Comparison of ENCODE assay signal across 1 cellular context in genomic region chr11:68030318-68031135, GRCh38.
TF ChIP-seq lines count a peak whose summit lies in the region.

Gene NDUFS8 (plus strand): TSS chr11:68030681. CDS start chr11:68032152, 1,471 bp downstream.

TF ChIP-seq in HepG2, 621 proteins besides CTCF, POLR2A, EP300 and RAD21 (continued from another document and continues in another):
- no peak for TF ChIP-seq ZXDC (CRISPR knock-in tag; IDR thresholded peaks at IDR 0.05)
- TF ChIP-seq ZNF768 (CRISPR knock-in tag; IDR thresholded peaks at IDR 0.05): peak; percentile 71; the same call in 1 of the 2 replicates
- TF ChIP-seq ZFP36 (IDR thresholded peaks at IDR 0.05; ENCODE audit: borderline replicate concordance, low read depth, low read length, partially characterized antibody): no peak
- no peak for TF ChIP-seq ZBTB43 (CRISPR knock-in tag; conservative IDR thresholded peaks at IDR 0.05)
- no peak for TF ChIP-seq HOXA9 (CRISPR knock-in tag; IDR thresholded peaks at IDR 0.05; ENCODE audit: borderline replicate concordance)
- no peak for TF ChIP-seq ZFP37 (CRISPR knock-in tag; IDR thresholded peaks at IDR 0.05; ENCODE audit: borderline replicate concordance)
- no peak for TF ChIP-seq ZNF256 (CRISPR knock-in tag; conservative IDR thresholded peaks at IDR 0.05)
- TF ChIP-seq SETDB1 (CRISPR knock-in tag; IDR thresholded peaks at IDR 0.05; ENCODE audit: borderline replicate concordance): no peak
- no peak for TF ChIP-seq ZNF766 (CRISPR knock-in tag; IDR thresholded peaks at IDR 0.05; ENCODE audit: borderline replicate concordance)
- 0 out of 4 replicates have a peak, but pooled peaks of 1 of the 2 experiments have one; percentile 15 for TF ChIP-seq NR2F1 (CRISPR knock-in tag; IDR thresholded peaks at IDR 0.05)
- no peak for TF ChIP-seq ZNF790 (CRISPR knock-in tag; IDR thresholded peaks at IDR 0.05; ENCODE audit: borderline replicate concordance)
- no peak for TF ChIP-seq ZNF468 (CRISPR knock-in tag; IDR thresholded peaks at IDR 0.05)
- TF ChIP-seq ZNF331 (CRISPR knock-in tag; IDR thresholded peaks at IDR 0.05): no peak
- TF ChIP-seq ATF1 (CRISPR knock-in tag; IDR thresholded peaks at IDR 0.05): no peak
- no peak for TF ChIP-seq SIX1 (CRISPR knock-in tag; IDR thresholded peaks at IDR 0.05; ENCODE audit: borderline replicate concordance)
- no peak for TF ChIP-seq ZZZ3 (CRISPR knock-in tag; IDR thresholded peaks at IDR 0.05; ENCODE audit: borderline replicate concordance)
- TF ChIP-seq ZNF83 (CRISPR knock-in tag; IDR thresholded peaks at IDR 0.05; ENCODE audit: borderline replicate concordance): no peak; the same call in 1 of the 2 replicates
- no peak for TF ChIP-seq SNAPC5 (CRISPR knock-in tag; IDR thresholded peaks at IDR 0.05; ENCODE audit: borderline replicate concordance)
- peak; percentile 78 for TF ChIP-seq ZNF441 (CRISPR knock-in tag; IDR thresholded peaks at IDR 0.05; ENCODE audit: borderline replicate concordance)
- no peak for TF ChIP-seq ZNF225 (CRISPR knock-in tag; IDR thresholded peaks at IDR 0.05)
- TF ChIP-seq ZFP82 (CRISPR knock-in tag; IDR thresholded peaks at IDR 0.05; ENCODE audit: borderline replicate concordance): peak; percentile 67; the same call in 1 of the 2 replicates
- TF ChIP-seq RFX5 (IDR thresholded peaks at IDR 0.05; ENCODE audit: low read depth, low read length): 0 out of 2 replicates have a peak, but pooled peaks have one; percentile 3
- TF ChIP-seq KDM5B (CRISPR knock-in tag; IDR thresholded peaks at IDR 0.05; ENCODE audit: borderline replicate concordance): peak; percentile 86
- TF ChIP-seq MAX (IDR thresholded peaks at IDR 0.05): peak; percentile 75
- TF ChIP-seq CEBPG (CRISPR knock-in tag; IDR thresholded peaks at IDR 0.05): no peak
- TF ChIP-seq ZNF879 (CRISPR knock-in tag; IDR thresholded peaks at IDR 0.05): peak; percentile 42; the same call in 1 of the 2 replicates
- TF ChIP-seq RBFOX2 (IDR thresholded peaks at IDR 0.05; ENCODE audit: low read depth, low read length): peak; percentile 94
- 0 out of 2 replicates have a peak, but pooled peaks have one; percentile 25 for TF ChIP-seq ZIK1 (CRISPR knock-in tag; IDR thresholded peaks at IDR 0.05; ENCODE audit: borderline replicate concordance, low read depth)
- TF ChIP-seq AKAP8 (CRISPR knock-in tag; IDR thresholded peaks at IDR 0.05): peak; percentile 60; the same call in 1 of the 2 replicates
- no peak for TF ChIP-seq ZNF550 (CRISPR knock-in tag; IDR thresholded peaks at IDR 0.05; ENCODE audit: borderline replicate concordance)
- no peak for TF ChIP-seq KIAA2018 (CRISPR knock-in tag; IDR thresholded peaks at IDR 0.05; ENCODE audit: borderline replicate concordance)
- no peak for TF ChIP-seq MTF1 (CRISPR knock-in tag; IDR thresholded peaks at IDR 0.05)
- 0 out of 2 replicates have a peak, but pooled peaks have one; percentile 30 for TF ChIP-seq CENPT (CRISPR knock-in tag; IDR thresholded peaks at IDR 0.05; ENCODE audit: low read depth)
- no peak for TF ChIP-seq ZNF484 (CRISPR knock-in tag; IDR thresholded peaks at IDR 0.05; ENCODE audit: borderline replicate concordance, low read depth)
- TF ChIP-seq MTERF4 (CRISPR knock-in tag; IDR thresholded peaks at IDR 0.05): no peak
- no peak; the same call in 1 of the 2 replicates for TF ChIP-seq RARA (CRISPR knock-in tag; IDR thresholded peaks at IDR 0.05)
- no peak; the same call in 1 of the 2 replicates for TF ChIP-seq PAXIP1 (CRISPR knock-in tag; conservative IDR thresholded peaks at IDR 0.05)
- TF ChIP-seq ZNF260 (CRISPR knock-in tag; IDR thresholded peaks at IDR 0.05; ENCODE audit: borderline replicate concordance, low read depth): no peak
- no peak for TF ChIP-seq HNRNPK (IDR thresholded peaks at IDR 0.05; ENCODE audit: low read depth, low read length, poor library complexity, severe bottlenecking)
- no peak; the same call in 1 of the 2 replicates for TF ChIP-seq ZNF589 (CRISPR knock-in tag; conservative IDR thresholded peaks at IDR 0.05)
- TF ChIP-seq ZNF672 (CRISPR knock-in tag; IDR thresholded peaks at IDR 0.05): no peak
- no peak for TF ChIP-seq SOX13 (IDR thresholded peaks at IDR 0.05)
- peak in 1 of 2 experiments; percentile 18; a peak in 1 of 4 replicates for TF ChIP-seq SOX13 (CRISPR knock-in tag; conservative IDR thresholded peaks at IDR 0.05 in 1 of 2, IDR thresholded peaks at IDR 0.05 in 1 of 2)
- 0 out of 2 replicates have a peak, but pooled peaks have one; percentile 6 for TF ChIP-seq SRF (IDR thresholded peaks at IDR 0.05; ENCODE audit: low read depth, low read length)
- peak; percentile 61 for TF ChIP-seq ZNF280B (CRISPR knock-in tag; IDR thresholded peaks at IDR 0.05; ENCODE audit: borderline replicate concordance)
- TF ChIP-seq ZNF337 (CRISPR knock-in tag; IDR thresholded peaks at IDR 0.05; ENCODE audit: borderline replicate concordance, low read depth): peak; percentile 60; the same call in 1 of the 2 replicates
- TF ChIP-seq ZC3H13 (CRISPR knock-in tag; IDR thresholded peaks at IDR 0.05): no peak
- TF ChIP-seq NCOA2 (CRISPR knock-in tag; IDR thresholded peaks at IDR 0.05): peak; percentile 41; the same call in 1 of the 2 replicates
- TF ChIP-seq KLF12 (CRISPR knock-in tag; IDR thresholded peaks at IDR 0.05; ENCODE audit: borderline replicate concordance): no peak
